ENCODE assay signal across 8 cellular contexts in the genomic region with DNA sequence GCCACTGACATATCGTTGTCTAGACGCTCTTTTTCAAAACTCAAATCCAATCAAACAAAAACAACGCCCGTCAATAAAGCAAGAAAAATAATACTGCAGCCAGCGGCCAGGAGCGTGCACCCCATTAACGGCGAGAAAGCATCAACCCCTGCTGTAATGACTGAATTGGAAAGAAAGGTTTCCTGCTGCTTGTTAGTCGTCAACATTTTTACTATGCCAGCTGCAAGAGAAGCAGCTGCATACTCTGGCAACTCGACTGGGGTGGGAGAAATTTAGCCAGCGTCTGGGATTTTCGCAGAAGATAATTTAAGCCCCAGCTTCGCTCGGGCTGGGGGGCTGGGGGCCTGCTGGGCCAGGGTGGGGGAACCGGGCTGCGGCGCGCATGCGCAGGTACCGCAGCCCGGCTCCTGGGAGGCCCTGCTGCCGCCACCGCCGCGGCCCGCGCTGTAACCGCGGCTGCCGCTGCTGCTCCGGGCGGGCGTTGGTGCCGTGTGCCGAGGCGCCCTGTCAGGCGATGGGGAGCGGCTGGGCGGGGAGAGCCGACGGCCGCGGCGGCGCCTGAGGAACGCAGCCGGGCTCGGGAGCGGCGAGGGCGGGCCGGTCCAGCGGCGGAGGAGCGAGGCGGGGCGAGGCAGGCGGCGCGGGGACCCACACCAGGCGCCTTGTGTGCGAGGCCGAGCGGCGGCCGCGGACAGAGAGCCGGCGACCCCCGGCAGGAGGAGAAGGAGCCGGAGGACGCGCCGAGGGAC. TPM values are rescaled to one million over a fixed set of nuclear protein-coding genes. Genes with fewer than 3 reads are reported as not detected.
A peak's percentile ranks its signal among the peaks of the same experiment; 100 is the strongest.
DNase-seq lines count a peak whose midpoint lies in the region; ATAC-seq and TF ChIP-seq lines count a peak whose summit lies in the region.

No MANE protein-coding gene starts in this region.

- H3K27me3 ChIP-seq in AG04450 (ENCODE audit: control insufficient read depth, insufficient read depth, low read length) (no peaks in the 10 kb centered on the region), layer of hippocampus (ENCODE audit: control insufficient read depth, insufficient read depth, low read length) (no peaks in the 10 kb centered on the region)

- H3K4me3 ChIP-seq in AG04450 (ENCODE audit: low read depth, low read length), result peak overlapping the region; percentile 82

- DNase-seq in AG04450 (ENCODE audit: low read depth, low spot score) (no peak), NCI-H226 (peak; percentile 76), cerebellum (ENCODE audit: low spot score) (peak; percentile 84)
- peak; percentile 75 for DNase-seq in activated CD4-positive, CD25-positive, alpha-beta regulatory T cell treated with anti-CD3 and anti-CD28 coated beads, Interleukin-2, amount 50 U/mL, for 72 hours
- DNase-seq in stimulated activated CD4-positive, alpha-beta T cell treated with anti-CD3 and anti-CD28 coated beads, Interleukin-1b, Interleukin-23, amount 100 ng/mL, for 1 hour (ENCODE audit: low read depth in 2 of 2), result peak; percentile 40 to 42

- no peaks in the 10 kb centered on the region; the same call in 1 of the 2 replicates for H3K9me3 ChIP-seq in AG04450 (ENCODE audit: control insufficient read depth, insufficient read depth, low read length)

- H3K27ac ChIP-seq in AG04450 (ENCODE audit: low read depth, low read length) (peak overlapping the region; percentile 89), layer of hippocampus (ENCODE audit: low read depth, low read length) (peak overlapping the region; percentile 90)

- no peak for TF ChIP-seq CTCF in AG04450 (IDR thresholded peaks at IDR 0.05; ENCODE audit: low read depth, low read length)

- peak; percentile 27 for ATAC-seq in GM18873 (IDR thresholded peaks at IDR 0.05; ENCODE audit: low FRiP score, unreplicated experiment)
- peak; percentile 42 for ATAC-seq in HG03108 (IDR thresholded peaks at IDR 0.05; ENCODE audit: unreplicated experiment)

- CTCF ChIA-PET in AG04450 (lab: Charles Lee), result interaction anchor here (0.7 to 1.0 kb wide), 2 partner anchors 281 to 347 kb away, joined by 4 to 8 read pairs; no protein-coding TSS in a partner anchor

- POLR2A ChIA-PET in AG04450 (lab: Yijun Ruan, JAX), result interaction anchor here (0.6 to 1.6 kb wide), 6 partner anchors 34 to 1190 kb away, joined by 3 to 5 read pairs (median 4); no protein-coding TSS in a partner anchor

RNA-seq across cellular contexts. Expression of a gene that starts 0.7 kb away (rescaled TPM):
- 33.9 and 40.0 TPM in 2 replicates for polyA plus RNA-seq in AG04450 (2011; rRNA removed)
- 58.7 and 86.8 TPM in 2 replicates for polyA minus RNA-seq in AG04450 (2011; rRNA and poly(A)+ RNA removed)
- 51.9 TPM for total RNA-seq in cerebellum
